In genomic region chr1:201720522-201720844, GRCh38 we compare ENCODE assay signal across 15 cellular contexts.
A peak's percentile ranks its signal among the peaks of the same experiment; 100 is the strongest.
DNase-seq lines count a peak whose midpoint lies in the region; ATAC-seq and TF ChIP-seq lines count a peak whose summit lies in the region.
"Had no signal": no experiment of that assay in that cellular context is flagged by ENCODE, and none has a peak within 500 bp of the region (broad histone marks: within the 10 kb centered on the region; RNA-seq: fewer than 3 reads in every experiment).

No MANE protein-coding gene starts in this region.

- H3K79me1 ChIP-seq in trophoblast cell (ENCODE audit: low read length) = no peaks in the 10 kb centered on the region

- ATAC-seq in SK-N-SH treated with all-trans-retinoic acid at 6 μM for 48 hours (no peak), foreskin keratinocyte (no peak), upper lobe of left lung (ENCODE audit: low FRiP score in 2 of 2) (no peak)
- ATAC-seq: activated CD8-positive, alpha-beta memory T cell treated with anti-CD3 and anti-CD28 coated beads, Interleukin-2, amount 10 ng/mL, durations not matched to agents 7 days and 5 days had no signal

- H3K14ac ChIP-seq in trophoblast cell (ENCODE audit: low read length) = no peak overlapping the region

- POLR2A ChIA-PET in SK-N-SH (lab: Yijun Ruan, JAX) = no interaction called here

- H4K91ac ChIP-seq in trophoblast cell (ENCODE audit: low read depth, low read length) = peak overlapping the region; percentile 56

- no peaks in the 10 kb centered on the region for H4K20me1 ChIP-seq in SK-N-SH (ENCODE audit: insufficient read depth)

- H3K4me2 ChIP-seq in SK-N-SH = peak overlapping the region; percentile 29; the same call in 1 of the 2 replicates
- H3K4me2 ChIP-seq in trophoblast cell (ENCODE audit: low read length) = no peak overlapping the region

- H3K4me3 ChIP-seq in SK-N-SH (ENCODE audit: low read depth in 2 of 2, low read length in 1 of 2) = no peak overlapping the region
- H3K4me3 ChIP-seq in trophoblast cell (ENCODE audit: low read depth, low read length) = no peak overlapping the region
- H3K4me3 ChIP-seq in upper lobe of left lung = no peak overlapping the region

- no peak for TF ChIP-seq EP300 in SK-N-SH (IDR thresholded peaks at IDR 0.05; ENCODE audit: borderline replicate concordance in 1 of 2, low read depth in 1 of 2, low read length in 1 of 2)
- TF ChIP-seq EP300 in upper lobe of left lung (IDR thresholded peaks at IDR 0.05) = no peak

- TF ChIP-seq CTCF in SK-N-SH (IDR thresholded peaks at IDR 0.05) (no peak), foreskin keratinocyte (conservative IDR thresholded peaks at IDR 0.05) (no peak), upper lobe of left lung (IDR thresholded peaks at IDR 0.05) (no peak)

- 96% methylated on average over 3 of the region's 3 CpGs for WGBS in SK-N-SH (ENCODE audit: low lambda C conversion rate)
- no CpG with 5 or more reads among the region's 3 CpGs for WGBS in trophoblast cell (ENCODE audit: extremely low coverage, insufficient coverage, insufficient read length)
- WGBS in upper lobe of left lung, 2 donors = 85 to 87% methylated on average over 3 of the region's 3 CpGs

- peaks cover 24 to 54% of the 10 kb centered on the region in 2 experiments for H3K36me3 ChIP-seq in SK-N-SH (replicated peaks in 1 of 2; ENCODE audit: control insufficient read depth in 1 of 2, insufficient read depth in 2 of 2, low read length in 1 of 2)
- peaks cover 23 to 25% of the 10 kb centered on the region in 2 experiments for H3K36me3 ChIP-seq in trophoblast cell (ENCODE audit: control insufficient read depth in 1 of 2, insufficient read depth in 2 of 2, low read length in 2 of 2)
- H3K36me3 ChIP-seq in upper lobe of left lung = peaks cover 0 to 8% (median 3%) of the 10 kb centered on the region in 4 donors

- H3K9me2 ChIP-seq in SK-N-SH = no peaks in the 10 kb centered on the region

- H3K9ac ChIP-seq in SK-N-SH = peak overlapping the region; percentile 41; the same call in 1 of the 2 replicates
- H3K9ac ChIP-seq in trophoblast cell (ENCODE audit: low read length) = no peak overlapping the region

- DNase-seq in SK-N-SH = no peak
- no peak for DNase-seq in foreskin keratinocyte
- no peak for DNase-seq in trophoblast cell
- no peak for DNase-seq in upper lobe of left lung
- no peak for DNase-seq in activated effector memory CD4-positive, alpha-beta T cell treated with anti-CD3 and anti-CD28 coated beads, Interleukin-2, amount 50 U/mL, for 16 hours
- no peak for DNase-seq in NCI-H2029 treated with DMSO at 0.1 percent for 48 hours (lab: John Stamatoyannopoulos, UW)
- no peak for DNase-seq in NK-92 (lab: John Stamatoyannopoulos, UW; ENCODE audit: unreplicated experiment)
- DNase-seq: activated CD8-positive, alpha-beta memory T cell treated with anti-CD3 and anti-CD28 coated beads, Interleukin-2, amount 10 ng/mL, durations not matched to agents 7 days and 5 days; GF-D8; NCI-H1105 treated with DMSO at 0.1 percent for 48 hours; NCI-H510A; stimulated activated CD4-positive, alpha-beta T cell treated with anti-CD3 and anti-CD28 coated beads, Interleukin-2, amount 100 ng/mL, for 48 hours; stimulated activated naive CD8-positive, alpha-beta T cell treated with anti-CD3 and anti-CD28 coated beads, Interleukin-15, Interleukin-2, amounts not matched to agents 100 U/mL and 50 U/mL, for 24 hours had no signal

- no peak overlapping the region for H4K12ac ChIP-seq in trophoblast cell (ENCODE audit: low read depth, low read length)

- H3K9me3 ChIP-seq in SK-N-SH (no peaks in the 10 kb centered on the region), trophoblast cell (ENCODE audit: insufficient read depth, low read depth, low read length) (peaks cover 7% of the 10 kb centered on the region), upper lobe of left lung (no peaks in the 10 kb centered on the region)

- H2AK5ac ChIP-seq in trophoblast cell (ENCODE audit: low read length) = no peak overlapping the region

- H2AFZ ChIP-seq in SK-N-SH (ENCODE audit: low read depth) (no peak overlapping the region), trophoblast cell (ENCODE audit: insufficient read depth, low read length, poor library complexity) (no peak overlapping the region)

- H2BK120ac ChIP-seq in trophoblast cell (ENCODE audit: insufficient read depth, low read length, poor library complexity) = no peak overlapping the region

- CTCF ChIA-PET in SK-N-SH (lab: Yijun Ruan, JAX) = interaction anchor here (1.0 to 35.0 kb wide), 8 partner anchors 11 to 190 kb away, joined by 3 to 827 read pairs (median 4); no protein-coding TSS in a partner anchor

- H3K27ac ChIP-seq in SK-N-SH (ENCODE audit: low read depth in 2 of 2, low read length in 1 of 2) (peak overlapping the region; percentile 56 to 90; a peak in 3 of 4 replicates), foreskin keratinocyte (peak overlapping the region; percentile 61), trophoblast cell (ENCODE audit: low read depth, low read length) (peak overlapping the region; percentile 18), upper lobe of left lung (peak overlapping the region in 3 of 4 donors; percentile 61 to 79 (median 70))
- H3K27ac ChIP-seq: 22Rv1 had no signal

- H3F3A ChIP-seq in SK-N-SH (replicated peaks; ENCODE audit: insufficient read depth) = peaks cover 50% of the 10 kb centered on the region

- TF ChIP-seq POLR2A in upper lobe of left lung (IDR thresholded peaks at IDR 0.05) = no peak

- H3K4me1 ChIP-seq in SK-N-SH (ENCODE audit: control insufficient read depth in 1 of 2, insufficient read depth in 2 of 2, low read depth in 1 of 2, low read length in 1 of 2) = peaks cover 23 to 62% of the 10 kb centered on the region in 2 experiments
- H3K4me1 ChIP-seq in foreskin keratinocyte = no peaks in the 10 kb centered on the region
- H3K4me1 ChIP-seq in trophoblast cell (ENCODE audit: control insufficient read depth in 1 of 2, insufficient read depth in 2 of 2, low read length in 2 of 2) = peaks cover 12 to 25% of the 10 kb centered on the region in 2 experiments
- H3K4me1 ChIP-seq in upper lobe of left lung = peaks cover 16 to 40% (median 35%) of the 10 kb centered on the region in 4 donors

- no peak for TF ChIP-seq RAD21 in SK-N-SH (IDR thresholded peaks at IDR 0.05; ENCODE audit: low read length)

- H4K8ac ChIP-seq in trophoblast cell (ENCODE audit: low read depth, low read length) = no peak overlapping the region

- H3K4ac ChIP-seq in trophoblast cell (ENCODE audit: low read depth, low read length) = no peak overlapping the region

- no peak overlapping the region for H3K23ac ChIP-seq in trophoblast cell (ENCODE audit: low read length)

- H2BK12ac ChIP-seq in trophoblast cell (ENCODE audit: low read length) = no peak overlapping the region

- H3K27me3 ChIP-seq in SK-N-SH (ENCODE audit: insufficient read depth) = no peaks in the 10 kb centered on the region
- H3K27me3 ChIP-seq in foreskin keratinocyte = no peaks in the 10 kb centered on the region
- no peaks in the 10 kb centered on the region for H3K27me3 ChIP-seq in trophoblast cell (ENCODE audit: insufficient read depth, low read length)
- H3K27me3 ChIP-seq in upper lobe of left lung = no peaks in the 10 kb centered on the region

- peaks cover 92% of the 10 kb centered on the region for H3K79me2 ChIP-seq in SK-N-SH (ENCODE audit: insufficient read depth)
- H3K79me2 ChIP-seq in trophoblast cell (ENCODE audit: control insufficient read depth, insufficient read depth, low read length, poor library complexity) = no peaks in the 10 kb centered on the region

- no peak overlapping the region for H3K18ac ChIP-seq in trophoblast cell (ENCODE audit: low read length)

- no peak overlapping the region for H2BK5ac ChIP-seq in trophoblast cell (ENCODE audit: low read depth, low read length, poor library complexity)

TF ChIP-seq in SK-N-SH, 30 proteins besides CTCF, POLR2A, EP300 and RAD21 (continues in another document):
- TF ChIP-seq TEAD4 (IDR thresholded peaks at IDR 0.05; ENCODE audit: borderline replicate concordance, insufficient read depth) = no peak
- TF ChIP-seq, protein P1, sequence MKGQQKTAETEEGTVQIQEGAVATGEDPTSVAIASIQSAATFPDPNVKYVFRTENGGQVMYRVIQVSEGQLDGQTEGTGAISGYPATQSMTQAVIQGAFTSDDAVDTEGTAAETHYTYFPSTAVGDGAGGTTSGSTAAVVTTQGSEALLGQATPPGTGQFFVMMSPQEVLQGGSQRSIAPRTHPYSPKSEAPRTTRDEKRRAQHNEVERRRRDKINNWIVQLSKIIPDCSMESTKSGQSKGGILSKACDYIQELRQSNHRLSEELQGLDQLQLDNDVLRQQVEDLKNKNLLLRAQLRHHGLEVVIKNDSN (IDR thresholded peaks at IDR 0.05; ENCODE audit: borderline replicate concordance, low read depth) = no peak
- TF ChIP-seq USF2 (IDR thresholded peaks at IDR 0.05; ENCODE audit: borderline replicate concordance, low read depth, low read length) = no peak
- no peak for TF ChIP-seq NFIC (IDR thresholded peaks at IDR 0.05; ENCODE audit: borderline replicate concordance)
- no peak for TF ChIP-seq GABPA (IDR thresholded peaks at IDR 0.05; ENCODE audit: low read depth)

TF ChIP-seq in SK-N-SH treated with all-trans-retinoic acid at 6 μM for 48 hours, 23 proteins besides CTCF, POLR2A, EP300 and RAD21:
- TF ChIP-seq TCF4 (CRISPR knock-in tag; IDR thresholded peaks at IDR 0.05; ENCODE audit: borderline replicate concordance) = no peak
- TF ChIP-seq ESRRG (CRISPR knock-in tag; IDR thresholded peaks at IDR 0.05) = no peak
- TF ChIP-seq TOX (CRISPR knock-in tag; IDR thresholded peaks at IDR 0.05; ENCODE audit: borderline replicate concordance) = no peak

Comparison
In these comparisons a context has a peak if more than half of its experiments do, and no peak if none do; other contexts are left out.
1. H3K27ac ChIP-seq: peak in every context shown above with its lines; median percentile 73 in SK-N-SH; 70 in upper lobe of left lung; 61 in foreskin keratinocyte; 18 in trophoblast cell.